ENCODE assay signal across 22 cellular contexts in genomic region chr11:44407211-44407996, GRCh38.
DNase-seq lines count a peak whose midpoint lies in the region; ATAC-seq, FAIRE-seq and TF ChIP-seq lines count a peak whose summit lies in the region.
"Had no signal": no experiment of that assay in that cellular context is flagged by ENCODE, and none has a peak within 500 bp of the region (broad histone marks: within the 10 kb centered on the region; RNA-seq: fewer than 3 reads in every experiment).

No MANE protein-coding gene starts in this region.

- TF ChIP-seq EP300 in H1 (IDR thresholded peaks at IDR 0.05; ENCODE audit: borderline replicate concordance in 1 of 2, low read depth in 2 of 2, low read length in 2 of 2) = no peak

- no peaks in the 10 kb centered on the region for H3K79me2 ChIP-seq in H1 (ENCODE audit: control insufficient read depth in 1 of 2, insufficient read depth in 2 of 2, low read length in 2 of 2)

- H3K9ac ChIP-seq in BLaER1 treated with 17β-estradiol and CSF1 and Interleukin-3, amounts not matched to agents 10 nM and 100 nM = no peak overlapping the region
- H3K9ac ChIP-seq in H1 (replicated peaks in 1 of 4; ENCODE audit: extremely low read depth in 1 of 4, low read depth in 3 of 4, low read length in 3 of 4) (no peak overlapping the region), neuronal stem cell (ENCODE audit: low read depth, low read length, poor library complexity) (no peak overlapping the region)
- H3K9ac ChIP-seq: KMS-11, SK-N-SH had no signal

- H3K27ac ChIP-seq in BLaER1 treated with 17β-estradiol and CSF1 and Interleukin-3, amounts not matched to agents 10 nM and 100 nM = peak overlapping the region in 1 of 11 experiments; percentile 16; a peak in 1 of 22 replicates
- H3K27ac ChIP-seq in H1 (ENCODE audit: low read depth, low read length) = no peak overlapping the region
- no peak overlapping the region for H3K27ac ChIP-seq in neuronal stem cell (replicated peaks; ENCODE audit: low read length)
- H3K27ac ChIP-seq: KMS-11, RWPE1 had no signal

- CTCF ChIA-PET in H1 (lab: Charles Lee; ENCODE audit: partially characterized antibody) = interaction anchor here (0.9 to 5.5 kb wide), 9 partner anchors 9 to 274 kb away, joined by 3 to 35 read pairs (median 3); no protein-coding TSS in a partner anchor

- H3K56ac ChIP-seq in H1 (replicated peaks; ENCODE audit: insufficient read length, low read depth, low read length) = no peak overlapping the region

- WGBS in H1 (ENCODE audit: extremely low coverage in 1 of 2, insufficient coverage in 1 of 2, insufficient read length in 1 of 2, insufficient replicate concordance in 2 of 2, low coverage in 1 of 2, low lambda C conversion rate in 2 of 2, missing lambda C conversion rate in 1 of 2), 2 experiments = 93% methylated on average over 7 of the region's 7 CpGs; no CpG with 5 or more reads in 1 of the 2 experiments
- no CpG with 5 or more reads among the region's 7 CpGs for WGBS in neuronal stem cell (ENCODE audit: extremely low coverage in 2 of 2, insufficient read length in 2 of 2, insufficient replicate concordance in 1 of 2), 2 donors

- H2AFZ ChIP-seq in H1 (ENCODE audit: low read length) (no peak overlapping the region), neuronal stem cell (ENCODE audit: low read length) (no peak overlapping the region)

- H4K91ac ChIP-seq in H1 (replicated peaks; ENCODE audit: insufficient read length, low read length) (no peak overlapping the region), neuronal stem cell (ENCODE audit: low read depth, low read length, poor library complexity) (no peak overlapping the region)

- POLR2A ChIA-PET in H1 (lab: Charles Lee; ENCODE audit: partially characterized antibody) = no interaction called here

- no peak overlapping the region for H2BK120ac ChIP-seq in H1 (replicated peaks; ENCODE audit: low read depth, low read length)
- H2BK120ac ChIP-seq in neuronal stem cell (ENCODE audit: low read depth, low read length) = no peak overlapping the region

- no peak overlapping the region for H3K4ac ChIP-seq in H1 (replicated peaks; ENCODE audit: insufficient read length, low read depth, low read length)
- H3K4ac ChIP-seq in neuronal stem cell (ENCODE audit: low read length) = no peak overlapping the region

- intact Hi-C loops in cardiac septum (cut with DNase I) = no loop called here
- intact Hi-C loops in Right ventricle myocardium inferior (cut with DNase I) = loop anchor here (10.0 kb wide), 1 partner anchor 63 kb away; no protein-coding TSS in a partner anchor

- H3K4me2 ChIP-seq in BLaER1 treated with 17β-estradiol and CSF1 and Interleukin-3, amounts not matched to agents 10 nM and 100 nM = peak overlapping the region in 10 of 11 experiments; percentile 17 to 71 (median 36); a peak in 14 of 22 replicates
- H3K4me2 ChIP-seq in H1 (ENCODE audit: insufficient read depth in 1 of 2, low read depth in 2 of 2, low read length in 2 of 2) (no peak overlapping the region), neuronal stem cell (ENCODE audit: insufficient read depth, low read length, poor library complexity, severe bottlenecking) (no peak overlapping the region)
- H3K4me2 ChIP-seq: KMS-11, SK-N-SH had no signal

- peaks cover 10 to 22% (median 18%) of the 10 kb centered on the region in 11 experiments for H3K9me3 ChIP-seq in BLaER1 treated with 17β-estradiol and CSF1 and Interleukin-3, amounts not matched to agents 10 nM and 100 nM (replicated peaks in 1 of 11)
- H3K9me3 ChIP-seq in H1 (ENCODE audit: insufficient read depth in 2 of 2, low read depth in 1 of 2, low read length in 1 of 2) = no peaks in the 10 kb centered on the region
- no peaks in the 10 kb centered on the region for H3K9me3 ChIP-seq in neuronal stem cell (replicated peaks in 1 of 2; ENCODE audit: control insufficient read depth in 2 of 2, insufficient read depth in 1 of 2, low read depth in 1 of 2, low read length in 2 of 2)
- H3K9me3 ChIP-seq: BE2C, SK-N-SH had no signal

- peak overlapping the region; percentile 62; the same call in 1 of the 2 replicates for H4K8ac ChIP-seq in H1 (ENCODE audit: extremely low read depth, insufficient read depth, low read length)
- H4K8ac ChIP-seq in neuronal stem cell (ENCODE audit: low read depth, low read length) = no peak overlapping the region

- TF ChIP-seq POLR2A in H1 (IDR thresholded peaks at IDR 0.05; ENCODE audit: control extremely low read depth in 1 of 2, low read depth in 2 of 2, low read length in 2 of 2) = no peak

- no peaks in the 10 kb centered on the region for H3K27me3 ChIP-seq in BLaER1 treated with 17β-estradiol and CSF1 and Interleukin-3, amounts not matched to agents 10 nM and 100 nM
- no peaks in the 10 kb centered on the region for H3K27me3 ChIP-seq in H1 (replicated peaks in 1 of 4; ENCODE audit: control insufficient read depth in 3 of 4, extremely low read depth in 1 of 4, insufficient read depth in 3 of 4, low read length in 3 of 4)
- peaks cover 0 to 6% (median 0%) of the 10 kb centered on the region in 3 experiments for H3K27me3 ChIP-seq in neuronal stem cell (ENCODE audit: control insufficient read depth in 3 of 3, insufficient read depth in 3 of 3, low read depth in 1 of 3, low read length in 3 of 3)
- H3K27me3 ChIP-seq: BE2C had no signal

- H2AK5ac ChIP-seq in H1 (ENCODE audit: low read depth, low read length) (no peak overlapping the region), neuronal stem cell (ENCODE audit: low read depth, low read length) (no peak overlapping the region)

- no peaks in the 10 kb centered on the region for H3K23me2 ChIP-seq in H1 (ENCODE audit: low read depth, low read length)

- H3K18ac ChIP-seq in H1 (ENCODE audit: extremely low read depth, low read length) = no peak overlapping the region
- peak overlapping the region; percentile 68 for H3K18ac ChIP-seq in neuronal stem cell (ENCODE audit: low read length)

- no peak overlapping the region for H2BK15ac ChIP-seq in H1 (ENCODE audit: low read length)
- no peak overlapping the region for H2BK15ac ChIP-seq in neuronal stem cell (ENCODE audit: low read length)

- H3K14ac ChIP-seq in H1 (ENCODE audit: insufficient read length) (no peak overlapping the region), neuronal stem cell (ENCODE audit: low read length) (no peak overlapping the region)

- H2BK12ac ChIP-seq in H1 (ENCODE audit: low read depth, low read length) (no peak overlapping the region), neuronal stem cell (ENCODE audit: low read length) (no peak overlapping the region)

- H3K23ac ChIP-seq in H1 (ENCODE audit: insufficient read length) = no peak overlapping the region
- no peak overlapping the region for H3K23ac ChIP-seq in neuronal stem cell (ENCODE audit: low read depth, low read length, poor library complexity)

- H4K20me1 ChIP-seq in BLaER1 treated with 17β-estradiol and CSF1 and Interleukin-3, amounts not matched to agents 10 nM and 100 nM = no peaks in the 10 kb centered on the region
- H4K20me1 ChIP-seq in H1 (replicated peaks in 1 of 2; ENCODE audit: control insufficient read depth in 1 of 2, insufficient read depth in 2 of 2, low read length in 2 of 2) = no peaks in the 10 kb centered on the region

- H4K5ac ChIP-seq in H1 (ENCODE audit: insufficient read length, low read depth, low read length) = no peak overlapping the region

- H2BK20ac ChIP-seq in H1 (ENCODE audit: low read length) = no peak overlapping the region

- TF ChIP-seq CTCF in H1 (IDR thresholded peaks at IDR 0.05; ENCODE audit: control extremely low read depth in 1 of 3, insufficient read depth in 1 of 3, low read depth in 1 of 3, low read length in 3 of 3) = no peak

- no peak overlapping the region for H3K4me3 ChIP-seq in BLaER1 treated with 17β-estradiol and CSF1 and Interleukin-3, amounts not matched to agents 10 nM and 100 nM
- no peak overlapping the region for H3K4me3 ChIP-seq in H1 (ENCODE audit: extremely low read depth in 1 of 4, insufficient read depth in 2 of 4, low read depth in 3 of 4, low read length in 4 of 4)
- no peak overlapping the region for H3K4me3 ChIP-seq in neuronal stem cell (ENCODE audit: low read length in 2 of 2)

- H2BK5ac ChIP-seq in H1 (ENCODE audit: low read depth, low read length) (no peak overlapping the region), neuronal stem cell (ENCODE audit: low read length) (no peak overlapping the region)

- ATAC-seq in Right ventricle myocardium inferior = no peak

- DNase-seq in cardiac septum (ENCODE audit: low spot score) (peak; percentile 72), Right ventricle myocardium inferior (ENCODE audit: missing footprints) (no peak), H1 (ENCODE audit: low read depth in 1 of 2, low spot score in 2 of 2) (no peak), neuronal stem cell (ENCODE audit: low spot score) (no peak), GM19240 (ENCODE audit: insufficient read length, low spot score) (no peak), glomerular visceral epithelial cell (ENCODE audit: extremely low spot score) (no peak)
- DNase-seq in activated T-cell treated with anti-CD3 and anti-CD28 coated beads, Interleukin-2, amount 50 U/mL, for 48 hours = no peak
- DNase-seq: 8988T; ACHN; BE2C; CD4-positive, CD25-positive, alpha-beta regulatory T cell; GOT3; HCEC 1CT; MM.1S; NCI-H2029; NCI-H446 treated with DMSO at 0.1 percent for 48 hours; NCI-H526; SIG-M5; SK-N-SH had no signal

- H3K79me1 ChIP-seq in H1 (ENCODE audit: low read depth, low read length) (no peaks in the 10 kb centered on the region), neuronal stem cell (ENCODE audit: low read depth, low read length) (no peaks in the 10 kb centered on the region)

- no peak for TF ChIP-seq RAD21 in H1 (IDR thresholded peaks at IDR 0.05 in 1 of 2, conservative IDR thresholded peaks at IDR 0.05 in 1 of 2; ENCODE audit: low read depth in 2 of 2, low read length in 2 of 2)

- no peaks in the 10 kb centered on the region for H3K36me3 ChIP-seq in BLaER1 treated with 17β-estradiol and CSF1 and Interleukin-3, amounts not matched to agents 10 nM and 100 nM
- H3K36me3 ChIP-seq in H1 (ENCODE audit: control insufficient read depth in 2 of 4, insufficient read depth in 4 of 4, low read length in 3 of 4) (no peaks in the 10 kb centered on the region), neuronal stem cell (replicated peaks in 1 of 2; ENCODE audit: control insufficient read depth in 2 of 2, insufficient read depth in 2 of 2, low read length in 2 of 2) (no peaks in the 10 kb centered on the region)
- H3K36me3 ChIP-seq: BE2C had no signal

- no peak for FAIRE-seq in H1 (lab: Jason Lieb, UNC)

- H3K4me1 ChIP-seq in BLaER1 treated with 17β-estradiol and CSF1 and Interleukin-3, amounts not matched to agents 10 nM and 100 nM = peaks cover 11 to 39% (median 24%) of the 10 kb centered on the region in 10 experiments
- no peaks in the 10 kb centered on the region; a peak in 1 of 7 replicates for H3K4me1 ChIP-seq in H1 (replicated peaks in 1 of 4; ENCODE audit: control insufficient read depth in 3 of 4, insufficient read depth in 4 of 4, low read length in 3 of 4)
- peaks cover 0 to 6% of the 10 kb centered on the region in 2 donors for H3K4me1 ChIP-seq in neuronal stem cell (ENCODE audit: control insufficient read depth in 2 of 2, insufficient read depth in 1 of 2, low read depth in 1 of 2, low read length in 2 of 2)
- H3K4me1 ChIP-seq: BE2C had no signal

TF ChIP-seq in H1, 55 proteins besides CTCF, POLR2A, EP300 and RAD21 (continues in another document):
- TF ChIP-seq SP4 (IDR thresholded peaks at IDR 0.05; ENCODE audit: low read length) = no peak
- no peak for TF ChIP-seq EGR1 (IDR thresholded peaks at IDR 0.05; ENCODE audit: borderline replicate concordance, low read depth, low read length)
- TF ChIP-seq POU5F1 (IDR thresholded peaks at IDR 0.05; ENCODE audit: low read depth, low read length) = no peak
- TF ChIP-seq SUZ12 (IDR thresholded peaks at IDR 0.05; ENCODE audit: low read length) = no peak

Comparison
In these comparisons a context has a peak if more than half of its experiments do, and no peak if none do; other contexts are left out.
1. H3K4me2 ChIP-seq: peak in BLaER1 treated with 17β-estradiol and CSF1 and Interleukin-3, amounts not matched to agents 10 nM and 100 nM (10 of 11); none in H1 (0 of 2) and neuronal stem cell (single experiment).